In genomic region chr7:125876436-125876835, GRCh38 we compare ENCODE assay signal across 26 cellular contexts.
"Had no signal": no experiment of that assay in that cellular context is flagged by ENCODE, and none has a peak within 500 bp of the region (broad histone marks: within the 10 kb centered on the region; RNA-seq: fewer than 3 reads in every experiment).

No MANE protein-coding gene starts in this region.

- H3K27ac ChIP-seq: dorsolateral prefrontal cortex, esophagus squamous epithelium, left lung, neural progenitor cell, prostate gland, right atrium auricular region, spleen, testis, tibial artery had no signal

- H3K4me3 Mint-ChIP-seq: naive thymus-derived CD4-positive, alpha-beta T cell; nephron; neural progenitor cell; stimulated activated memory B cell treated with anti-CD40 and anti-IgM and Interleukin-4, amounts not matched to agents 10 μg/mL and 1 μg/mL and 100 μg/mL, for 72 hours; type B pancreatic cell had no signal

- H3K4me1 Mint-ChIP-seq: naive thymus-derived CD4-positive, alpha-beta T cell; nephron; stimulated activated memory B cell treated with anti-CD40 and anti-IgM and Interleukin-4, amounts not matched to agents 10 μg/mL and 1 μg/mL and 100 μg/mL, for 72 hours had no signal

- H3K36me3 ChIP-seq: esophagus squamous epithelium, left lung, neural progenitor cell, prostate gland, right atrium auricular region, spleen, tibial artery had no signal

- H3K36me3 Mint-ChIP-seq: naive thymus-derived CD4-positive, alpha-beta T cell; neural progenitor cell; stimulated activated memory B cell treated with anti-CD40 and anti-IgM and Interleukin-4, amounts not matched to agents 10 μg/mL and 1 μg/mL and 100 μg/mL, for 72 hours; type B pancreatic cell had no signal

- H3K27ac Mint-ChIP-seq: naive thymus-derived CD4-positive, alpha-beta T cell; nephron; neural progenitor cell; stimulated activated memory B cell treated with anti-CD40 and anti-IgM and Interleukin-4, amounts not matched to agents 10 μg/mL and 1 μg/mL and 100 μg/mL, for 72 hours; type B pancreatic cell had no signal

- H3K9ac ChIP-seq: neural progenitor cell had no signal

- H2AFZ ChIP-seq: neural progenitor cell had no signal

- H3K27me3 Mint-ChIP-seq: naive thymus-derived CD4-positive, alpha-beta T cell; stimulated activated memory B cell treated with anti-CD40 and anti-IgM and Interleukin-4, amounts not matched to agents 10 μg/mL and 1 μg/mL and 100 μg/mL, for 72 hours; type B pancreatic cell had no signal

- H3K4me3 ChIP-seq: dorsolateral prefrontal cortex, esophagus squamous epithelium, left lung, neural progenitor cell, prostate gland, right atrium auricular region, spleen, testis, tibial artery had no signal

- DNase-seq: cerebellar nuclear complex; dorsolateral prefrontal cortex; effector memory CD4-positive, alpha-beta T cell; erythroblast; esophagus squamous epithelium; head of caudate nucleus; kidney; left lung; mesendoderm; midbrain; naive thymus-derived CD4-positive, alpha-beta T cell; spleen; stimulated activated CD4-positive, alpha-beta T cell treated with anti-CD3 and anti-CD28 coated beads, Interleukin-4, amount 100 ng/mL, for 4 hours; stimulated activated naive CD8-positive, alpha-beta T cell treated with anti-CD3 and anti-CD28 coated beads, Interleukin-15, Interleukin-2, amounts not matched to agents 100 U/mL and 50 U/mL, for 24 hours; substantia nigra; testis; tibial artery had no signal

- H3K4me2 ChIP-seq: neural progenitor cell had no signal

- FAIRE-seq: colon, endothelial cell of umbilical vein had no signal

- ATAC-seq: left lung; naive thymus-derived CD4-positive, alpha-beta T cell; sciatic nerve; stimulated activated memory B cell treated with anti-CD40 and anti-IgM and Interleukin-4, amounts not matched to agents 10 μg/mL and 1 μg/mL and 100 μg/mL, for 72 hours; stimulated activated naive CD8-positive, alpha-beta T cell treated with anti-CD3 and anti-CD28 coated beads, Interleukin-15, Interleukin-2, amounts not matched to agents 100 U/mL and 50 U/mL, for 24 hours had no signal

- H3K9me3 ChIP-seq: esophagus squamous epithelium, prostate gland, right atrium auricular region, testis, tibial artery had no signal

- H3K27me3 ChIP-seq: esophagus squamous epithelium, left lung, neural progenitor cell, right atrium auricular region, spleen, testis, tibial artery had no signal

- H3K4me1 ChIP-seq: esophagus squamous epithelium, left lung, neural progenitor cell, prostate gland, right atrium auricular region, spleen, testis, tibial artery had no signal
